ENCODE assay signal across 19 cellular contexts in the genomic region with DNA sequence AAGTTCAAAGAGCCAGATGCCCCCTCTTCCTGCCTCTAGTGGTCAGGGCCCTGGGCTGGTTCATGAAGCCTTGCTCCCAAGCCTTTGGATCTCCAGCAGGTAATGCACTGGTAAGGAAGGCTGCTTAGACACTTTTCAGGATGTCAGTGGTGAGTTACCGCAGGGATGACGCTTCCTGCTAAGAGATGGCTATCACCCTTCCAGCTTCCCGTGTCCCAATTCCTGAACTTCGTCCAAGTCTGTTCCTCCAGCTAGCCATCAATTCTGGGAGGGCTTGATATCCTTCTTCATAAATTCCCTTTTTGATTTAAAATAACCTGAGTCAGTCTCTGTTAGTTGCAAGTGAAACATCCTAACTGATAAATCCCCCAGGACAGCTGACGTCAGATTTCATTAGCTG.
DNase-seq lines count a peak whose midpoint lies in the region; ATAC-seq, FAIRE-seq and TF ChIP-seq lines count a peak whose summit lies in the region.
"Had no signal": no experiment of that assay in that cellular context is flagged by ENCODE, and none has a peak within 500 bp of the region (broad histone marks: within the 10 kb centered on the region; RNA-seq: fewer than 3 reads in every experiment).

No MANE protein-coding gene starts in this region.

- peak; percentile 56 for DNase-seq in M059J (ENCODE audit: low read depth)
- DNase-seq in bronchial epithelial cell (ENCODE audit: low read depth): no peak
- peak; percentile 7 to 32 for DNase-seq in lung microvascular endothelial cell (ENCODE audit: low read depth in 2 of 2)
- DNase-seq in tibial artery: no peak
- no peak for DNase-seq in SK-N-DZ (ENCODE audit: low spot score)
- DNase-seq in NCI-H1105 treated with DMSO at 0.1 percent for 48 hours (lab: John Stamatoyannopoulos, UW): no peak
- no peak for DNase-seq in activated naive CD4-positive, alpha-beta T cell treated with anti-CD3 and anti-CD28 coated beads, Interleukin-2, amount 50 U/mL, for 16 hours
- DNase-seq: CD4-positive, alpha-beta T cell; CD8-positive, alpha-beta memory T cell; DMS 273 treated with DMSO at 0.1 percent for 48 hours; DMS79 treated with DMSO at 0.1 percent for 48 hours; GOT3; HFFc6 had no signal

- H3K36me3 ChIP-seq in bronchial epithelial cell (ENCODE audit: control insufficient read depth, insufficient read depth, low read length) (no peaks in the 10 kb centered on the region), tibial artery (no peaks in the 10 kb centered on the region)
- H3K36me3 ChIP-seq: HAP-1 had no signal

- no peaks in the 10 kb centered on the region for H3K9me3 ChIP-seq in tibial artery
- H3K9me3 ChIP-seq: HAP-1 had no signal

- peak; percentile 72 for FAIRE-seq in bronchial epithelial cell (lab: Jason Lieb, UNC)
- FAIRE-seq: D721Med, GM12891, GM18507, H54 had no signal

- H3K4me3 ChIP-seq in bronchial epithelial cell (ENCODE audit: low read depth, low read length) (no peak overlapping the region), tibial artery (no peak overlapping the region)
- H3K4me3 ChIP-seq: HAP-1 had no signal

- peak; percentile 38; the same call in 2 of the 3 replicates for ATAC-seq in SK-N-SH treated with all-trans-retinoic acid at 6 μM for 48 hours

- H3K4me1 ChIP-seq in tibial artery: peaks cover 0 to 19% (median 11%) of the 10 kb centered on the region in 4 donors
- H3K4me1 ChIP-seq: HAP-1 had no signal

- intact Hi-C loops in tibial artery (cut with DNase I; ENCODE audit: low total_unique reads): no loop called here

- no peak overlapping the region for H3K27ac ChIP-seq in tibial artery

- no peak for TF ChIP-seq CTCF in bronchial epithelial cell (IDR thresholded peaks at IDR 0.05; ENCODE audit: insufficient read depth, low read length, severe bottlenecking)
- TF ChIP-seq CTCF in tibial artery (IDR thresholded peaks at IDR 0.05): no peak

- no peaks in the 10 kb centered on the region for H3K27me3 ChIP-seq in bronchial epithelial cell (ENCODE audit: control insufficient read depth, insufficient read depth, low read length)
- peaks cover 0 to 5% of the 10 kb centered on the region in 2 donors for H3K27me3 ChIP-seq in tibial artery

TF ChIP-seq in SK-N-SH treated with all-trans-retinoic acid at 6 μM for 48 hours, 23 proteins besides CTCF, POLR2A, EP300 and RAD21:
- TF ChIP-seq, protein P1, sequence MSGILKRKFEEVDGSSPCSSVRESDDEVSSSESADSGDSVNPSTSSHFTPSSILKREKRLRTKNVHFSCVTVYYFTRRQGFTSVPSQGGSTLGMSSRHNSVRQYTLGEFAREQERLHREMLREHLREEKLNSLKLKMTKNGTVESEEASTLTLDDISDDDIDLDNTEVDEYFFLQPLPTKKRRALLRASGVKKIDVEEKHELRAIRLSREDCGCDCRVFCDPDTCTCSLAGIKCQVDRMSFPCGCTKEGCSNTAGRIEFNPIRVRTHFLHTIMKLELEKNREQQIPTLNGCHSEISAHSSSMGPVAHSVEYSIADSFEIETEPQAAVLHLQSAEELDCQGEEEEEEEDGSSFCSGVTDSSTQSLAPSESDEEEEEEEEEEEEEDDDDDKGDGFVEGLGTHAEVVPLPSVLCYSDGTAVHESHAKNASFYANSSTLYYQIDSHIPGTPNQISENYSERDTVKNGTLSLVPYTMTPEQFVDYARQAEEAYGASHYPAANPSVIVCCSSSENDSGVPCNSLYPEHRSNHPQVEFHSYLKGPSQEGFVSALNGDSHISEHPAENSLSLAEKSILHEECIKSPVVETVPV (CRISPR knock-in tag; IDR thresholded peaks at IDR 0.05): no peak
- TF ChIP-seq ZNF8 (CRISPR knock-in tag; IDR thresholded peaks at IDR 0.05) (peak; percentile 56; the same call in 1 of the 2 replicates), GLIS3 (CRISPR knock-in tag; IDR thresholded peaks at IDR 0.05) (no peak), ZFP30 (CRISPR knock-in tag; IDR thresholded peaks at IDR 0.05) (no peak), ZFP3 (CRISPR knock-in tag; IDR thresholded peaks at IDR 0.05) (0 out of 2 replicates have a peak, but pooled peaks have one; percentile 62), ARNTL (CRISPR knock-in tag; IDR thresholded peaks at IDR 0.05; ENCODE audit: borderline replicate concordance, low read depth) (no peak), ZNF565 (CRISPR knock-in tag; conservative IDR thresholded peaks at IDR 0.05; ENCODE audit: low read depth) (no peak), TOX (CRISPR knock-in tag; IDR thresholded peaks at IDR 0.05; ENCODE audit: borderline replicate concordance) (no peak), PPARA (CRISPR knock-in tag; IDR thresholded peaks at IDR 0.05; ENCODE audit: borderline replicate concordance) (no peak), BACH2 (CRISPR knock-in tag; IDR thresholded peaks at IDR 0.05; ENCODE audit: borderline replicate concordance) (no peak), ISL1 (CRISPR knock-in tag; IDR thresholded peaks at IDR 0.05) (peak; percentile 55; the same call in 1 of the 2 replicates), ZC3H10 (CRISPR knock-in tag; IDR thresholded peaks at IDR 0.05) (no peak), SNAI2 (CRISPR knock-in tag; IDR thresholded peaks at IDR 0.05) (no peak), ESRRG (CRISPR knock-in tag; IDR thresholded peaks at IDR 0.05) (no peak), TCF4 (CRISPR knock-in tag; IDR thresholded peaks at IDR 0.05; ENCODE audit: borderline replicate concordance) (no peak)
- TF ChIP-seq, protein P2, sequence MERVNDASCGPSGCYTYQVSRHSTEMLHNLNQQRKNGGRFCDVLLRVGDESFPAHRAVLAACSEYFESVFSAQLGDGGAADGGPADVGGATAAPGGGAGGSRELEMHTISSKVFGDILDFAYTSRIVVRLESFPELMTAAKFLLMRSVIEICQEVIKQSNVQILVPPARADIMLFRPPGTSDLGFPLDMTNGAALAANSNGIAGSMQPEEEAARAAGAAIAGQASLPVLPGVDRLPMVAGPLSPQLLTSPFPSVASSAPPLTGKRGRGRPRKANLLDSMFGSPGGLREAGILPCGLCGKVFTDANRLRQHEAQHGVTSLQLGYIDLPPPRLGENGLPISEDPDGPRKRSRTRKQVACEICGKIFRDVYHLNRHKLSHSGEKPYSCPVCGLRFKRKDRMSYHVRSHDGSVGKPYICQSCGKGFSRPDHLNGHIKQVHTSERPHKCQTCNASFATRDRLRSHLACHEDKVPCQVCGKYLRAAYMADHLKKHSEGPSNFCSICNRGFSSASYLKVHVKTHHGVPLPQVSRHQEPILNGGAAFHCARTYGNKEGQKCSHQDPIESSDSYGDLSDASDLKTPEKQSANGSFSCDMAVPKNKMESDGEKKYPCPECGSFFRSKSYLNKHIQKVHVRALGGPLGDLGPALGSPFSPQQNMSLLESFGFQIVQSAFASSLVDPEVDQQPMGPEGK (CRISPR knock-in tag; IDR thresholded peaks at IDR 0.05; ENCODE audit: borderline replicate concordance): no peak
- TF ChIP-seq, protein P3, sequence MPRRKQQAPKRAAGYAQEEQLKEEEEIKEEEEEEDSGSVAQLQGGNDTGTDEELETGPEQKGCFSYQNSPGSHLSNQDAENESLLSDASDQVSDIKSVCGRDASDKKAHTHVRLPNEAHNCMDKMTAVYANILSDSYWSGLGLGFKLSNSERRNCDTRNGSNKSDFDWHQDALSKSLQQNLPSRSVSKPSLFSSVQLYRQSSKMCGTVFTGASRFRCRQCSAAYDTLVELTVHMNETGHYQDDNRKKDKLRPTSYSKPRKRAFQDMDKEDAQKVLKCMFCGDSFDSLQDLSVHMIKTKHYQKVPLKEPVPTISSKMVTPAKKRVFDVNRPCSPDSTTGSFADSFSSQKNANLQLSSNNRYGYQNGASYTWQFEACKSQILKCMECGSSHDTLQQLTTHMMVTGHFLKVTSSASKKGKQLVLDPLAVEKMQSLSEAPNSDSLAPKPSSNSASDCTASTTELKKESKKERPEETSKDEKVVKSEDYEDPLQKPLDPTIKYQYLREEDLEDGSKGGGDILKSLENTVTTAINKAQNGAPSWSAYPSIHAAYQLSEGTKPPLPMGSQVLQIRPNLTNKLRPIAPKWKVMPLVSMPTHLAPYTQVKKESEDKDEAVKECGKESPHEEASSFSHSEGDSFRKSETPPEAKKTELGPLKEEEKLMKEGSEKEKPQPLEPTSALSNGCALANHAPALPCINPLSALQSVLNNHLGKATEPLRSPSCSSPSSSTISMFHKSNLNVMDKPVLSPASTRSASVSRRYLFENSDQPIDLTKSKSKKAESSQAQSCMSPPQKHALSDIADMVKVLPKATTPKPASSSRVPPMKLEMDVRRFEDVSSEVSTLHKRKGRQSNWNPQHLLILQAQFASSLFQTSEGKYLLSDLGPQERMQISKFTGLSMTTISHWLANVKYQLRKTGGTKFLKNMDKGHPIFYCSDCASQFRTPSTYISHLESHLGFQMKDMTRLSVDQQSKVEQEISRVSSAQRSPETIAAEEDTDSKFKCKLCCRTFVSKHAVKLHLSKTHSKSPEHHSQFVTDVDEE (CRISPR knock-in tag; IDR thresholded peaks at IDR 0.05): peak; percentile 55; the same call in 1 of the 2 replicates

Comparison
In these comparisons a context has a peak if more than half of its experiments do, and no peak if none do; other contexts are left out.
1. DNase-seq: peak in M059J (single experiment) and lung microvascular endothelial cell (2 of 2); none in bronchial epithelial cell (single experiment), tibial artery (0 of 2), SK-N-DZ (single experiment), NCI-H1105 treated with DMSO at 0.1 percent for 48 hours (single experiment) and activated naive CD4-positive, alpha-beta T cell treated with anti-CD3 and anti-CD28 coated beads, Interleukin-2, amount 50 U/mL, for 16 hours (single experiment).